ENCODE assay signal across 7 cellular contexts in the genomic region with DNA sequence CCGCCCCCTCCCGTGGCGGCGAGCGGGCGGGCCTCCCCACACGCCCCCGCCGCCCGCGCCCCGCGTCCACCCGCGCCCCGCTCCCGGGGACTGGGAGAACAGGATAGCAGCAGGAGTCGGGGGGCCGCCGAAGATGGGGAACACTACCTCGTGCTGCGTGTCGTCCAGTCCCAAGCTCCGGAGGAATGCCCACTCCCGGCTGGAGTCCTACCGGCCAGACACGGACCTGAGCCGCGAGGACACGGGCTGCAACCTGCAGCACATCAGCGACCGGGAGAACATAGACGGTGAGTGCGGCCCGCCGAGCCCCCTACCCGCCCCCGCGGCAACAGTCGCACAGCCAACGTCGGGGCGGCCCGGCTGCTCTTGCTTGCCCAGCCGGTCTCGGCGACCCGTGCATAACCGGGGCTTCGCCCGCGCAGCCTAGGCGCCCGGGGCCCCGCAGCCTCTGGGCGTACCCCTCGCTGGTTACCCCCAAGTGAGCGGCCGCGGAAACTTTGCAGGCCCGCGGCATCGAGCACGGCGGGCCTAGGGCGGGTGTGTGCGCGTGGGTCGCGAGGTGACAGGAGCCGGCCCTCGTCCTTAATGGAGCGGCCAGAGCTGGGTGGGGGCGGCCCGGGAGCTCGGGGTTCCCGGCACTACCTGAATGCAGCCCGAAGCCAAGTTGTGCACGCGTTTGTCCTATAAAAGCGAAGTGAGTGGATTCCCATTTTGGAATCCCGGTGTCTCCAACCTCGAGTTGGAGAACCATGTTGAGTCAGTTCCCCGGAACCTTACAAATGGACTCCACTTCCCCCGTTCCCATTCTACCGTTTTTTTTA. TPM values are rescaled to one million over a fixed set of nuclear protein-coding genes. Genes with fewer than 3 reads are reported as not detected.
A peak's percentile ranks its signal among the peaks of the same experiment; 100 is the strongest.
DNase-seq lines count a peak whose midpoint lies in the region; ATAC-seq and TF ChIP-seq lines count a peak whose summit lies in the region.

No MANE protein-coding gene starts in this region.

- H3K27ac ChIP-seq in iPS-18a (ENCODE audit: low read length): no peak overlapping the region
- peak overlapping the region; percentile 65 for H3K27ac ChIP-seq in skeletal muscle tissue (ENCODE audit: low read depth, low read length)

- DNase-seq in SK-N-DZ (ENCODE audit: low spot score): peak; percentile 32
- DNase-seq in astrocyte of the spinal cord (ENCODE audit: low read depth, low spot score): no peak
- no peak for DNase-seq in HPDE6-E6E7 (ENCODE audit: extremely low spot score)

- peaks cover 9% of the 10 kb centered on the region for H3K4me1 ChIP-seq in iPS-18a (ENCODE audit: control insufficient read depth, low read depth, low read length)
- peaks cover 31 to 45% (median 36%) of the 10 kb centered on the region in 3 donors for H3K4me1 ChIP-seq in skeletal muscle tissue (ENCODE audit: control insufficient read depth in 3 of 3, insufficient read depth in 3 of 3, low read length in 3 of 3)

- no peak for TF ChIP-seq CTCF in astrocyte of the spinal cord (IDR thresholded peaks at IDR 0.05; ENCODE audit: low read depth, low read length)

- H3K4me3 ChIP-seq in astrocyte of the spinal cord (ENCODE audit: low read depth, low read length): peak overlapping the region; percentile 81
- H3K4me3 ChIP-seq in iPS-18a (ENCODE audit: low read length): peak overlapping the region; percentile 87
- H3K4me3 ChIP-seq in skeletal muscle tissue (ENCODE audit: low read length in 3 of 3): peak overlapping the region; percentile 78 to 86 (median 79)

- ATAC-seq in GM18867 (IDR thresholded peaks at IDR 0.05; ENCODE audit: unreplicated experiment) (peak; percentile 11), HG02938 (IDR thresholded peaks at IDR 0.05; ENCODE audit: unreplicated experiment) (peak; percentile 5)

- no peaks in the 10 kb centered on the region for H3K36me3 ChIP-seq in iPS-18a (ENCODE audit: control insufficient read depth, low read depth, low read length)
- H3K36me3 ChIP-seq in skeletal muscle tissue (ENCODE audit: control insufficient read depth in 3 of 3, insufficient read depth in 3 of 3, low read length in 3 of 3): peaks cover 0 to 7% (median 0%) of the 10 kb centered on the region in 3 donors

- no peaks in the 10 kb centered on the region for H3K9me3 ChIP-seq in iPS-18a (ENCODE audit: control insufficient read depth, low read depth, low read length)
- H3K9me3 ChIP-seq in skeletal muscle tissue (ENCODE audit: control insufficient read depth in 3 of 3, low read length in 3 of 3): no peaks in the 10 kb centered on the region

- peak overlapping the region; percentile 47 for H3K9ac ChIP-seq in iPS-18a (ENCODE audit: low read length)
- H3K9ac ChIP-seq in skeletal muscle tissue (ENCODE audit: low read depth in 1 of 3, low read length in 3 of 3): peak overlapping the region; percentile 71 to 84 (median 76)

- in situ Hi-C loops in astrocyte of the spinal cord (cut with HindIII; ENCODE audit: low sequenced_read_pairs): no loop called here

- H3K27me3 ChIP-seq in iPS-18a (ENCODE audit: control insufficient read depth, insufficient read depth, low read length): peaks cover 12% of the 10 kb centered on the region
- no peaks in the 10 kb centered on the region for H3K27me3 ChIP-seq in skeletal muscle tissue (ENCODE audit: control insufficient read depth in 3 of 3, insufficient read depth in 3 of 3, low read length in 3 of 3)

RNA-seq across cellular contexts. Expression of a gene that starts 0.8 kb away (rescaled TPM):
- 32.7 and 37.3 TPM in 2 replicates for polyA plus RNA-seq in SK-N-DZ (2014; cell fraction: cytosol; rRNA removed)
- polyA plus RNA-seq in SK-N-DZ (2014; cell fraction: nucleus; rRNA removed): 14.4 and 29.5 TPM in 2 replicates
- total RNA-seq in skeletal muscle tissue: 45.9 TPM
